Comparison of ENCODE assay signal across 8 cellular contexts in the genomic region with DNA sequence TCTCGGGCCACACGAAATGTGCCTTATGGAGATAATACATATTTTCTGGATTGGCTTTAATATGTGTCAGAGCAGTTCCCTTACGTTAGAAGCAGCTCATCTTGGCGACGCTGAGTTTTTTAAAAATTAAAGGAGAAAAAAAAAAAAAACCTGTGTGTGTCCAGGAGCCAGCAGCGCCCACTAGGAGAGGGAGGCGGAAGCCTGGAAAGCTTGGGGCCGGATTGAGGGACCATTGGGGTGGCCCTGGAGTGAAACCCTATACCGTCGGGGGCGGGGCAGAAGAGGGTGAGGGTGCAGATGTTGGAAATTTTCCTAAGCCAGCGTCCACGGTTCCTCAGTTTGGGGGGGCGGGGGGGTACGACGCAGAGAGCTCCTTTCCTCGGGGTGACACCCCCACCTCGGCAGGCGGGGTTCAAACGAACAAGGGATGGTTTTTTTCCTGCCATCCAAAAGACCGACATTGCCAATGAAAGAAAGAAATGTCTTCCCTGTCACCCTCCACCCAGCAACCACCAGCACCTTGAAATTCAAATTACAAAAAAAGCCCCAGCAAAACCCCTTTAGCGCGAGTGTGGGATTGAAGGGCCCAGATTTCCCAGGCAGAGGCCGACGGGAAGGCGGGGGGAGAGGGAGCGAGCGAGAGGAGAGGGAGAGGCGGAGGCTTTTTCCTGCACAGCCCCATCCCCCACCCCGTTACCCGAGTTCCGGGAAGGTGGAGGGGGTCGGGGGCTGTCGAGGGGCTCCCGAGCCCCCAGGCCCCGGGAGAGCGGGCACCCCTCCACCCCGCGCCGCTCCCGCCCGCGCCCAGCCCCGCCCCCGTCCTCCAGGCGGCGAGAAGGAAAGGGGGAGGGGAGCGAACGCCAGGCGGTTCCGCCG. TPM values are rescaled to one million over a fixed set of nuclear protein-coding genes. Genes with fewer than 3 reads are reported as not detected.
A peak's percentile ranks its signal among the peaks of the same experiment; 100 is the strongest.
DNase-seq lines count a peak whose midpoint lies in the region; ATAC-seq and TF ChIP-seq lines count a peak whose summit lies in the region.

No MANE protein-coding gene starts in this region.

- peaks cover 45% of the 10 kb centered on the region for H3K79me2 ChIP-seq in GM23248 (ENCODE audit: insufficient read depth)

- H3K4me1 ChIP-seq in GM23248 (ENCODE audit: insufficient read depth) (0 out of 2 replicates have a peak, but pooled peaks cover 5% of the 10 kb centered on the region), iPS-15b (ENCODE audit: control insufficient read depth, insufficient read depth, low read length) (no peaks in the 10 kb centered on the region)

- TF ChIP-seq CTCF in AG10803 (conservative IDR thresholded peaks at IDR 0.05; ENCODE audit: low read length) (peak; percentile 35), brain microvascular endothelial cell (IDR thresholded peaks at IDR 0.05; ENCODE audit: low read depth, low read length, missing control alignments) (peak; percentile 43), retinal pigment epithelial cell (conservative IDR thresholded peaks at IDR 0.05; ENCODE audit: low read depth, low read length) (peak; percentile 31)

- H3K27ac ChIP-seq in GM23248 (peak overlapping the region; percentile 59), brain microvascular endothelial cell (no peak overlapping the region)

- ATAC-seq in GM18873 (IDR thresholded peaks at IDR 0.05; ENCODE audit: low FRiP score, unreplicated experiment) (no peak), GM21737 (IDR thresholded peaks at IDR 0.05; ENCODE audit: unreplicated experiment) (no peak)

- in situ Hi-C loops in GM23248 (cut with MboI): no loop called here
- in situ Hi-C loops in brain microvascular endothelial cell (cut with HindIII; ENCODE audit: low pct_ligation_motif_present, low sequenced_read_pairs): no loop called here

- H3K9me3 ChIP-seq in GM23248 (ENCODE audit: low read depth) (no peaks in the 10 kb centered on the region), iPS-15b (ENCODE audit: control insufficient read depth, insufficient read depth, low read length) (no peaks in the 10 kb centered on the region)

- peak overlapping the region; percentile 75 for H3K4me3 ChIP-seq in AG10803 (ENCODE audit: low read length)
- H3K4me3 ChIP-seq in GM23248: peak overlapping the region; percentile 86
- H3K4me3 ChIP-seq in brain microvascular endothelial cell (ENCODE audit: low read depth, low read length): peak overlapping the region; percentile 75
- H3K4me3 ChIP-seq in iPS-15b (ENCODE audit: low read depth, low read length): peak overlapping the region; percentile 85
- peak overlapping the region; percentile 60 for H3K4me3 ChIP-seq in retinal pigment epithelial cell (ENCODE audit: low read length)

- peak overlapping the region; percentile 83 for H2AFZ ChIP-seq in GM23248

- no peaks in the 10 kb centered on the region for H3F3A ChIP-seq in GM23248 (ENCODE audit: insufficient read depth)

- H3K36me3 ChIP-seq in GM23248 (ENCODE audit: low read depth) (no peaks in the 10 kb centered on the region), brain microvascular endothelial cell (replicated peaks) (no peaks in the 10 kb centered on the region), iPS-15b (ENCODE audit: control insufficient read depth, insufficient read depth, low read length) (no peaks in the 10 kb centered on the region)

- peak overlapping the region; percentile 86 for H3K4me2 ChIP-seq in GM23248 (ENCODE audit: unreplicated experiment)

- H4K20me1 ChIP-seq in GM23248 (ENCODE audit: insufficient read depth): no peaks in the 10 kb centered on the region

- H3K9me2 ChIP-seq in GM23248 (ENCODE audit: insufficient read depth): no peaks in the 10 kb centered on the region

- DNase-seq in AG10803 (ENCODE audit: low read depth): peak; percentile 50
- DNase-seq in GM23248: peak; percentile 81
- DNase-seq in NCI-H69 (lab: John Stamatoyannopoulos, UW): peak; percentile 77
- DNase-seq in brain microvascular endothelial cell: peak; percentile 45
- no peak for DNase-seq in retinal pigment epithelial cell (ENCODE audit: low read depth)

- peak overlapping the region; percentile 88 for H3K9ac ChIP-seq in GM23248
- H3K9ac ChIP-seq in iPS-15b (ENCODE audit: low read depth, low read length): peak overlapping the region; percentile 74

- WGBS in GM23248 (ENCODE audit: low coverage in 1 of 2, low lambda C conversion rate in 2 of 2, missing lambda C conversion rate in 2 of 2), 2 experiments: 2 to 3% methylated on average over 12 to 37 of the region's 52 CpGs

- H3K27me3 ChIP-seq in GM23248 (replicated peaks; ENCODE audit: insufficient read depth) (no peaks in the 10 kb centered on the region), brain microvascular endothelial cell (replicated peaks) (no peaks in the 10 kb centered on the region), iPS-15b (ENCODE audit: control insufficient read depth, insufficient read depth, low read length) (no peaks in the 10 kb centered on the region)

RNA-seq across cellular contexts. Expression of a gene that starts 0.9 kb away (rescaled TPM):
- total RNA-seq in GM23248 (2014; rRNA removed; shearing (Covaris generic)): 36.9 and 40.7 TPM in 2 replicates
- 36.3 and 38.5 TPM in 2 replicates for polyA plus RNA-seq in GM23248 (2016; fragmentation: Nextera tagmentation; extraction: Ambion mirVana)

RNA-seq across cellular contexts. Expression of a gene that starts 17.6 kb away (rescaled TPM):
- 13.0 and 17.2 TPM in 2 replicates for total RNA-seq in GM23248 (2014; rRNA removed; shearing (Covaris generic))
- polyA plus RNA-seq in GM23248 (2016; fragmentation: Nextera tagmentation; extraction: Ambion mirVana): 10.5 and 10.6 TPM in 2 replicates
